In genomic region chr2:3303583-3304406, GRCh38 we compare ENCODE assay signal across 8 cellular contexts.
DNase-seq lines count a peak whose midpoint lies in the region; ATAC-seq and TF ChIP-seq lines count a peak whose summit lies in the region.

No MANE protein-coding gene starts in this region.

- H3K36me3 Mint-ChIP-seq in T-helper 17 cell (ENCODE audit: low read depth): no peaks in the 10 kb centered on the region

- intact Hi-C loops in right cardiac atrium (cut with DNase I): loop anchor here in 2 of 4 donors (10.0 kb wide), 1 partner anchor 299 kb away; no protein-coding TSS in a partner anchor

- ATAC-seq in HG02763 (IDR thresholded peaks at IDR 0.05; ENCODE audit: unreplicated experiment) (peak; percentile 96), T-helper 17 cell (peak; percentile 99), right cardiac atrium (peak; percentile 95 to 98)

- peak overlapping the region; percentile 15 for H3K4me3 Mint-ChIP-seq in T-helper 17 cell

- H3K4me3 ChIP-seq in GM12875 (ENCODE audit: low read depth, low read length) (no peak overlapping the region), right cardiac atrium (ENCODE audit: low read length) (peak overlapping the region; percentile 20), rectal smooth muscle tissue (ENCODE audit: low read length) (peak overlapping the region; percentile 25)

- H3K4me1 ChIP-seq in right cardiac atrium (ENCODE audit: control insufficient read depth, insufficient read depth, low read length): no peaks in the 10 kb centered on the region
- H3K4me1 ChIP-seq in rectal smooth muscle tissue (ENCODE audit: control insufficient read depth, insufficient read depth, low read length): no peaks in the 10 kb centered on the region

- H3K9ac ChIP-seq in rectal smooth muscle tissue (ENCODE audit: low read length): no peak overlapping the region

- no peaks in the 10 kb centered on the region for H3K27me3 ChIP-seq in right cardiac atrium (ENCODE audit: control insufficient read depth, insufficient read depth)
- no peaks in the 10 kb centered on the region for H3K27me3 ChIP-seq in rectal smooth muscle tissue (ENCODE audit: control insufficient read depth, insufficient read depth, low read length)

- no peaks in the 10 kb centered on the region for H3K36me3 ChIP-seq in rectal smooth muscle tissue (ENCODE audit: control insufficient read depth, insufficient read depth, low read length)

- WGBS in right cardiac atrium: 39% methylated on average over 34 of the region's 34 CpGs

- H3K27me3 Mint-ChIP-seq in T-helper 17 cell: no peaks in the 10 kb centered on the region

- peak; percentile 79 for DNase-seq in NCI-H128 (lab: John Stamatoyannopoulos, UW; ENCODE audit: unreplicated experiment)
- DNase-seq in T-helper 17 cell: peak; percentile 50 to 75 (median 58)
- DNase-seq in amygdala (lab: John Stamatoyannopoulos, UW): peak; percentile 18 to 93 (median 75)
- peak; percentile 86 to 94 (median 93) for DNase-seq in right cardiac atrium
- DNase-seq in GDM1 (lab: John Stamatoyannopoulos, UW): no peak

- peaks cover 21% of the 10 kb centered on the region for H3K4me1 Mint-ChIP-seq in T-helper 17 cell

- H3K9me3 ChIP-seq in T-helper 17 cell (ENCODE audit: control insufficient read depth, low read length, poor library complexity, severe bottlenecking) (no peaks in the 10 kb centered on the region), right cardiac atrium (ENCODE audit: control insufficient read depth, low read length) (no peaks in the 10 kb centered on the region)

- peak; percentile 85 for TF ChIP-seq CTCF in GM12875 (IDR thresholded peaks at IDR 0.05; ENCODE audit: borderline replicate concordance, insufficient read depth, low read depth, low read length)

- peak overlapping the region; percentile 83 for H3K27ac Mint-ChIP-seq in T-helper 17 cell

- H3K27ac ChIP-seq in right cardiac atrium (ENCODE audit: low read length): no peak overlapping the region
- no peak overlapping the region for H3K27ac ChIP-seq in rectal smooth muscle tissue (ENCODE audit: low read depth, low read length)
